In the genomic region with DNA sequence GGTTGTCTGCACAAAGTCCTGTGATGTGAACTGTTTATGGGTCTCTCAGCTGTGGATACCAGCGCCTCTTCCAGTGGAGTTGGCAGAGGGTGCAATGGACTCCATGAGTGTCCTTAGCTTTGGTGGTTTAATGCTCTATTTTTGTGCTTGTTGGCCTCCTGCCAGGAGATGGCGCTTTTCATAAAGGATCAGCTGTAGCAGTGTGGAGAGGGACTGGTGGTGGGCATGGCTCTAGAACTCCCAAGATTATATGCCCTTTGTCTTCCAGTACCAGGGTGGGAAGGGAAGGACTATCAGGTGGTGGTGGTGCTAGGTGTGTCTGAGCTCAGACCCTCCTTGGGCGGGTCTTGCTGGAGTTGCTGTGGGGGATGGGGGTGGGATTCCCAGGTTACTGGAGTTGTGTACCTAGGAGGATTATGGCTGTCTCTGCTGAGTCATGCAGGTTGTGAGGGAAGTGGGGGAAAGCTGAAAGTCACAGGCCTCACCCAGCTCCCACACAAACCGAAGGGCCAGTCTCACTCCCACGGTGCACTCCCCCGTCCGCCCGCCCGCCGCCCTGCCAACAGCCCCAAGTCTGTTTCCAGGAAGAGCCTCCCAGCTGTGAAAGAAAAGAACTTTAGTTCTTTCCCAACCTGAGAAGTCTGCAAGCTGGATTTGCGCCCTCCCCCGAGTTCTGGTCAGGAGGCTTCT, we compare ENCODE assay signal across 11 cellular contexts.
A peak's percentile ranks its signal among the peaks of the same experiment; 100 is the strongest.
DNase-seq lines count a peak whose midpoint lies in the region; ATAC-seq, FAIRE-seq and TF ChIP-seq lines count a peak whose summit lies in the region.
"Had no signal": no experiment of that assay in that cellular context is flagged by ENCODE, and none has a peak within 500 bp of the region (broad histone marks: within the 10 kb centered on the region; RNA-seq: fewer than 3 reads in every experiment).

No MANE protein-coding gene starts in this region.

- no peak overlapping the region for H4K5ac ChIP-seq in H1 (ENCODE audit: insufficient read length, low read depth, low read length)

- H3K4me2 ChIP-seq in H1 (ENCODE audit: insufficient read depth in 1 of 2, low read depth in 2 of 2, low read length in 2 of 2): no peak overlapping the region
- H3K4me2 ChIP-seq in mammary epithelial cell (ENCODE audit: insufficient read depth, low read depth, low read length): no peak overlapping the region

- no peaks in the 10 kb centered on the region for H4K20me1 ChIP-seq in H1 (replicated peaks in 1 of 2; ENCODE audit: control insufficient read depth in 1 of 2, insufficient read depth in 2 of 2, low read length in 2 of 2)
- H4K20me1 ChIP-seq in mammary epithelial cell (ENCODE audit: insufficient read depth, low read length): no peaks in the 10 kb centered on the region

- peak overlapping the region; percentile 75; the same call in 1 of the 2 replicates for H2BK12ac ChIP-seq in H1 (ENCODE audit: low read depth, low read length)

- CTCF ChIA-PET in Calu3 (lab: Charles Lee) (no interaction called here), H1 (lab: Charles Lee; ENCODE audit: partially characterized antibody) (interaction anchor here (0.7 to 2.8 kb wide), 45 partner anchors 10 to 439 kb away, joined by 3 to 46 read pairs (median 4); no protein-coding TSS in a partner anchor), mammary epithelial cell (lab: Charles Lee; ENCODE audit: low non-redundant PET) (no interaction called here)

- WGBS in H1 (ENCODE audit: extremely low coverage in 1 of 2, insufficient coverage in 1 of 2, insufficient read length in 1 of 2, insufficient replicate concordance in 2 of 2, low coverage in 1 of 2, low lambda C conversion rate in 2 of 2, missing lambda C conversion rate in 1 of 2), 2 experiments: 91% methylated on average over 9 of the region's 12 CpGs; no CpG with 5 or more reads in 1 of the 2 experiments
- 90% methylated on average over 7 of the region's 12 CpGs for WGBS in mammary epithelial cell (ENCODE audit: low coverage, missing lambda C conversion rate)
- 68 to 89% methylated on average over 12 of the region's 12 CpGs for WGBS in thyroid gland, 2 donors

- H3K27ac ChIP-seq in H1 (ENCODE audit: low read depth, low read length) (no peak overlapping the region), mammary epithelial cell (ENCODE audit: insufficient read depth, low read depth, low read length) (no peak overlapping the region), thyroid gland (no peak overlapping the region)

- H3K9ac ChIP-seq in H1 (replicated peaks in 1 of 4; ENCODE audit: extremely low read depth in 1 of 4, low read depth in 3 of 4, low read length in 3 of 4): no peak overlapping the region
- H3K9ac ChIP-seq in mammary epithelial cell (ENCODE audit: insufficient read depth, low read length): no peak overlapping the region

- H3K4me3 Mint-ChIP-seq in Calu3 (ENCODE audit: low read depth, unreplicated experiment): no peak overlapping the region
- H3K4me3 Mint-ChIP-seq: natural killer cell had no signal

- H4K91ac ChIP-seq in H1 (replicated peaks; ENCODE audit: insufficient read length, low read length): peak overlapping the region; percentile 65

- H3K23me2 ChIP-seq in H1 (ENCODE audit: low read depth, low read length): no peaks in the 10 kb centered on the region

- no peak overlapping the region for H2AK5ac ChIP-seq in H1 (ENCODE audit: low read depth, low read length)

- no peak overlapping the region; the same call in 1 of the 2 replicates for H3K18ac ChIP-seq in H1 (ENCODE audit: extremely low read depth, low read length)

- H3K9me3 ChIP-seq in H1 (ENCODE audit: insufficient read depth in 2 of 2, low read depth in 1 of 2, low read length in 1 of 2) (no peaks in the 10 kb centered on the region), mammary epithelial cell (replicated peaks; ENCODE audit: insufficient read depth, low read length) (no peaks in the 10 kb centered on the region), thyroid gland (no peaks in the 10 kb centered on the region)

- no peak for TF ChIP-seq EP300 in H1 (IDR thresholded peaks at IDR 0.05; ENCODE audit: borderline replicate concordance in 1 of 2, low read depth in 2 of 2, low read length in 2 of 2)

- H3K27ac Mint-ChIP-seq in Calu3 (ENCODE audit: unreplicated experiment): no peak overlapping the region
- H3K27ac Mint-ChIP-seq: activated naive CD4-positive, alpha-beta T cell treated with anti-CD3 and anti-CD28 coated beads, Interleukin-2, amount 50 U/mL, for 72 hours; natural killer cell had no signal

- H3K23ac ChIP-seq in H1 (ENCODE audit: insufficient read length): no peak overlapping the region

- peaks cover 4% of the 10 kb centered on the region for H3K36me3 Mint-ChIP-seq in Calu3 (ENCODE audit: insufficient read depth, unreplicated experiment)
- H3K36me3 Mint-ChIP-seq: natural killer cell had no signal

- H3K79me2 ChIP-seq in H1 (ENCODE audit: control insufficient read depth in 1 of 2, insufficient read depth in 2 of 2, low read length in 2 of 2): no peaks in the 10 kb centered on the region
- no peaks in the 10 kb centered on the region for H3K79me2 ChIP-seq in mammary epithelial cell (ENCODE audit: insufficient read depth, low read length)

- peak overlapping the region; percentile 84; the same call in 1 of the 2 replicates for H2AFZ ChIP-seq in H1 (ENCODE audit: low read length)
- no peak overlapping the region for H2AFZ ChIP-seq in mammary epithelial cell (ENCODE audit: low read depth, low read length)

- DNase-seq in ACHN (peak; percentile 26), Calu3 (peak; percentile 17), NAMALWA (ENCODE audit: low spot score) (peak; percentile 33), H1 (ENCODE audit: low read depth in 1 of 2, low spot score in 2 of 2) (peak in 1 of 2 experiments; percentile 79), mammary epithelial cell (no peak), thyroid gland (no peak)
- DNase-seq: natural killer cell had no signal

- peak; percentile 57 to 62 for TF ChIP-seq RAD21 in H1 (IDR thresholded peaks at IDR 0.05 in 1 of 2, conservative IDR thresholded peaks at IDR 0.05 in 1 of 2; ENCODE audit: low read depth in 2 of 2, low read length in 2 of 2)

- BruUV-seq in Calu3 (replicated peaks; lab: Mats Ljungman, UMichigan): no TSS peak
- no TSS peak for BruUV-seq in mammary epithelial cell (replicated peaks; lab: Mats Ljungman, UMichigan)

- H3K36me3 ChIP-seq in H1 (ENCODE audit: control insufficient read depth in 2 of 4, insufficient read depth in 4 of 4, low read length in 3 of 4): no peaks in the 10 kb centered on the region
- no peaks in the 10 kb centered on the region for H3K36me3 ChIP-seq in mammary epithelial cell (ENCODE audit: insufficient read depth, low read length)
- H3K36me3 ChIP-seq in thyroid gland: no peaks in the 10 kb centered on the region

- no peak overlapping the region for H3K14ac ChIP-seq in H1 (ENCODE audit: insufficient read length)

- POLR2A ChIA-PET in H1 (lab: Charles Lee; ENCODE audit: partially characterized antibody): interaction anchor here (0.7 to 1.2 kb wide), 4 partner anchors 10 to 111 kb away, joined by 3 read pairs; no protein-coding TSS in a partner anchor

- H4K8ac ChIP-seq in H1 (ENCODE audit: extremely low read depth, insufficient read depth, low read length): peak overlapping the region; percentile 94

- peaks cover 4% of the 10 kb centered on the region for H3K9me3 Mint-ChIP-seq in Calu3 (ENCODE audit: low read depth, unreplicated experiment)

- peak overlapping the region; percentile 97; the same call in 1 of the 2 replicates for H2BK20ac ChIP-seq in H1 (ENCODE audit: low read length)

- TF ChIP-seq CTCF in Calu3 (IDR thresholded peaks at IDR 0.05; ENCODE audit: unreplicated experiment) (no peak), H1 (IDR thresholded peaks at IDR 0.05; ENCODE audit: control extremely low read depth in 1 of 3, insufficient read depth in 1 of 3, low read depth in 1 of 3, low read length in 3 of 3) (peak; percentile 39 to 71 (median 68)), mammary epithelial cell (conservative IDR thresholded peaks at IDR 0.05 in 1 of 2, IDR thresholded peaks at IDR 0.05 in 1 of 2; ENCODE audit: extremely low read depth in 1 of 2, insufficient read depth in 1 of 2, low read depth in 1 of 2, low read length in 2 of 2) (no peak), thyroid gland (IDR thresholded peaks at IDR 0.05) (no peak)

- intact Hi-C loops in Calu3 (cut with micrococcal nuclease; ENCODE audit: unreplicated experiment) (no loop called here), mammary epithelial cell (cut with micrococcal nuclease) (loop anchor here (1.0 kb wide), 1 partner anchor 41 kb away; no protein-coding TSS in a partner anchor), thyroid gland (cut with DNase I) (no loop called here)

- no peaks in the 10 kb centered on the region for H3K4me1 Mint-ChIP-seq in Calu3 (ENCODE audit: low read depth, unreplicated experiment)
- H3K4me1 Mint-ChIP-seq: natural killer cell had no signal

- H3K4me3 ChIP-seq in H1 (ENCODE audit: extremely low read depth in 1 of 4, insufficient read depth in 2 of 4, low read depth in 3 of 4, low read length in 4 of 4) (no peak overlapping the region), mammary epithelial cell (replicated peaks in 1 of 3; ENCODE audit: insufficient read depth in 1 of 3, low read depth in 2 of 3, low read length in 3 of 3) (no peak overlapping the region), thyroid gland (replicated peaks in 1 of 3) (no peak overlapping the region)

- FAIRE-seq in H1 (lab: Jason Lieb, UNC): peak; percentile 66

- TF ChIP-seq POLR2A in H1 (IDR thresholded peaks at IDR 0.05; ENCODE audit: control extremely low read depth in 1 of 2, low read depth in 2 of 2, low read length in 2 of 2): no peak
- TF ChIP-seq POLR2A in thyroid gland (IDR thresholded peaks at IDR 0.05): no peak

- in situ Hi-C loops in ACHN (cut with HindIII; ENCODE audit: low pct_ligation_motif_present, low pct_unique_long_range_greater_than_20kb, low sequenced_read_pairs): no loop called here
- in situ Hi-C loops in mammary epithelial cell (cut with MboI; ENCODE audit: low sequenced_read_pairs in 2 of 2): no loop called here

- no peak for ATAC-seq in GM21529 (IDR thresholded peaks at IDR 0.05; ENCODE audit: unreplicated experiment)
- ATAC-seq in GM21515 (IDR thresholded peaks at IDR 0.05; ENCODE audit: unreplicated experiment): no peak
- ATAC-seq: activated CD4-positive, CD25-positive, alpha-beta regulatory T cell treated with anti-CD3 and anti-CD28 coated beads, Interleukin-2, amount 50 U/mL, for 24 hours; activated naive CD4-positive, alpha-beta T cell treated with anti-CD3 and anti-CD28 coated beads, Interleukin-2, amount 50 U/mL, for 72 hours; natural killer cell had no signal

- peaks cover 45% of the 10 kb centered on the region for H3K27me3 Mint-ChIP-seq in Calu3 (ENCODE audit: unreplicated experiment)

- H3K79me1 ChIP-seq in H1 (ENCODE audit: low read depth, low read length): no peaks in the 10 kb centered on the region

- peak overlapping the region; percentile 88; the same call in 1 of the 2 replicates for H2BK15ac ChIP-seq in H1 (ENCODE audit: low read length)

- dilution Hi-C loops in mammary epithelial cell (cut with HindIII; ENCODE audit: low sequenced_read_pairs): no loop called here

- no peak overlapping the region for H2BK120ac ChIP-seq in H1 (replicated peaks; ENCODE audit: low read depth, low read length)

- no peak overlapping the region for H2BK5ac ChIP-seq in H1 (ENCODE audit: low read depth, low read length)

- no peak overlapping the region for H3K4ac ChIP-seq in H1 (replicated peaks; ENCODE audit: insufficient read length, low read depth, low read length)

- H3K4me1 ChIP-seq in H1 (replicated peaks in 1 of 4; ENCODE audit: control insufficient read depth in 3 of 4, insufficient read depth in 4 of 4, low read length in 3 of 4) (peaks cover 0 to 4% (median 2%) of the 10 kb centered on the region in 4 experiments; a peak in 3 of 7 replicates), mammary epithelial cell (ENCODE audit: insufficient read depth, low read length) (no peaks in the 10 kb centered on the region), thyroid gland (no peaks in the 10 kb centered on the region)

- no peaks in the 10 kb centered on the region for H3K27me3 ChIP-seq in H1 (replicated peaks in 1 of 4; ENCODE audit: control insufficient read depth in 3 of 4, extremely low read depth in 1 of 4, insufficient read depth in 3 of 4, low read length in 3 of 4)
- peaks cover 8% of the 10 kb centered on the region for H3K27me3 ChIP-seq in mammary epithelial cell (ENCODE audit: insufficient read depth, low read length)
- H3K27me3 ChIP-seq in thyroid gland: no peaks in the 10 kb centered on the region

- H3K56ac ChIP-seq in H1 (replicated peaks; ENCODE audit: insufficient read length, low read depth, low read length): no peak overlapping the region

Comparison
In these comparisons a context has a peak if more than half of its experiments do, and no peak if none do; other contexts are left out.
1. DNase-seq: peak in ACHN (single experiment), Calu3 (single experiment) and NAMALWA (single experiment); none in mammary epithelial cell (single experiment) and thyroid gland (0 of 2).
2. CTCF ChIP-seq: peak in H1 (3 of 3); none in Calu3 (single experiment), mammary epithelial cell (0 of 2) and thyroid gland (0 of 6).